ENCODE assay signal across 15 cellular contexts in genomic region chr12:9404469-9405260, GRCh38.
A peak's percentile ranks its signal among the peaks of the same experiment; 100 is the strongest.
DNase-seq lines count a peak whose midpoint lies in the region; ATAC-seq, FAIRE-seq and TF ChIP-seq lines count a peak whose summit lies in the region.
"Had no signal": no experiment of that assay in that cellular context is flagged by ENCODE, and none has a peak within 500 bp of the region (broad histone marks: within the 10 kb centered on the region; RNA-seq: fewer than 3 reads in every experiment).

No MANE protein-coding gene starts in this region.

- H3K27ac ChIP-seq in gastroesophageal sphincter (no peak overlapping the region), upper lobe of right lung (no peak overlapping the region)
- H3K27ac ChIP-seq: dorsolateral prefrontal cortex, ovary, right lobe of liver, WERI-Rb-1 had no signal

- no peaks in the 10 kb centered on the region for H3K4me1 Mint-ChIP-seq in activated naive CD8-positive, alpha-beta T cell treated with anti-CD3 and anti-CD28 coated beads, Interleukin-2, amount 50 U/mL, for 24 hours
- H3K4me1 Mint-ChIP-seq in activated naive CD8-positive, alpha-beta T cell treated with anti-CD3 and anti-CD28 coated beads for 36 hours: no peaks in the 10 kb centered on the region

- H3K36me3 Mint-ChIP-seq in activated naive CD8-positive, alpha-beta T cell treated with anti-CD3 and anti-CD28 coated beads, Interleukin-2, amount 50 U/mL, for 24 hours (ENCODE audit: low read depth): peaks cover 2% of the 10 kb centered on the region
- H3K36me3 Mint-ChIP-seq in activated naive CD8-positive, alpha-beta T cell treated with anti-CD3 and anti-CD28 coated beads for 36 hours: peaks cover 4% of the 10 kb centered on the region

- TF ChIP-seq EP300 in gastroesophageal sphincter (IDR thresholded peaks at IDR 0.05): no peak

- H3K9me3 ChIP-seq in gastroesophageal sphincter (no peaks in the 10 kb centered on the region), upper lobe of right lung (no peaks in the 10 kb centered on the region)
- H3K9me3 ChIP-seq: ovary, right lobe of liver had no signal

- no peak overlapping the region for H3K27ac Mint-ChIP-seq in activated naive CD8-positive, alpha-beta T cell treated with anti-CD3 and anti-CD28 coated beads, Interleukin-2, amount 50 U/mL, for 24 hours
- H3K27ac Mint-ChIP-seq in activated naive CD8-positive, alpha-beta T cell treated with anti-CD3 and anti-CD28 coated beads for 36 hours: no peak overlapping the region

- no peak for TF ChIP-seq POLR2A in gastroesophageal sphincter (IDR thresholded peaks at IDR 0.05)

- H3K36me3 ChIP-seq in gastroesophageal sphincter (no peaks in the 10 kb centered on the region), upper lobe of right lung (no peaks in the 10 kb centered on the region)
- H3K36me3 ChIP-seq: ovary, right lobe of liver, WERI-Rb-1 had no signal

- H3K4me3 ChIP-seq in gastroesophageal sphincter (no peak overlapping the region), upper lobe of right lung (no peak overlapping the region)
- H3K4me3 ChIP-seq: dorsolateral prefrontal cortex, ovary, right lobe of liver had no signal

- H3K9me3 Mint-ChIP-seq in activated naive CD8-positive, alpha-beta T cell treated with anti-CD3 and anti-CD28 coated beads, Interleukin-2, amount 50 U/mL, for 24 hours: no peaks in the 10 kb centered on the region
- H3K9me3 Mint-ChIP-seq in activated naive CD8-positive, alpha-beta T cell treated with anti-CD3 and anti-CD28 coated beads for 36 hours: no peaks in the 10 kb centered on the region

- H3K27me3 ChIP-seq in gastroesophageal sphincter (peaks cover 10% of the 10 kb centered on the region), upper lobe of right lung (no peaks in the 10 kb centered on the region)
- H3K27me3 ChIP-seq: ovary, right lobe of liver had no signal

- H3K4me1 ChIP-seq in gastroesophageal sphincter: no peaks in the 10 kb centered on the region
- no peaks in the 10 kb centered on the region for H3K4me1 ChIP-seq in upper lobe of right lung
- H3K4me1 ChIP-seq: right lobe of liver had no signal

- TF ChIP-seq CTCF in gastroesophageal sphincter (IDR thresholded peaks at IDR 0.05): no peak
- no peak for TF ChIP-seq CTCF in upper lobe of right lung (IDR thresholded peaks at IDR 0.05)

- H3K4me3 Mint-ChIP-seq in activated naive CD8-positive, alpha-beta T cell treated with anti-CD3 and anti-CD28 coated beads, Interleukin-2, amount 50 U/mL, for 24 hours: no peak overlapping the region
- no peak overlapping the region for H3K4me3 Mint-ChIP-seq in activated naive CD8-positive, alpha-beta T cell treated with anti-CD3 and anti-CD28 coated beads for 36 hours

- FAIRE-seq in HTR-8/SVneo (lab: Jason Lieb, UNC): no peak
- FAIRE-seq: islet of Langerhans had no signal

- H3K27me3 Mint-ChIP-seq in activated naive CD8-positive, alpha-beta T cell treated with anti-CD3 and anti-CD28 coated beads, Interleukin-2, amount 50 U/mL, for 24 hours: no peaks in the 10 kb centered on the region
- no peaks in the 10 kb centered on the region for H3K27me3 Mint-ChIP-seq in activated naive CD8-positive, alpha-beta T cell treated with anti-CD3 and anti-CD28 coated beads for 36 hours

- peak; percentile 59 for ATAC-seq in activated naive CD8-positive, alpha-beta T cell treated with anti-CD3 and anti-CD28 coated beads, Interleukin-2, amount 50 U/mL, for 24 hours
- ATAC-seq in gastroesophageal sphincter (peak; percentile 48), upper lobe of right lung (peak; percentile 45), GM18502 (IDR thresholded peaks at IDR 0.05; ENCODE audit: poor library complexity, unreplicated experiment) (no peak)

- intact Hi-C loops in upper lobe of right lung (cut with DNase I): no loop called here

- no peak for DNase-seq in activated naive CD8-positive, alpha-beta T cell treated with anti-CD3 and anti-CD28 coated beads, Interleukin-2, amount 50 U/mL, for 24 hours
- DNase-seq in activated naive CD8-positive, alpha-beta T cell treated with anti-CD3 and anti-CD28 coated beads for 36 hours: no peak
- DNase-seq in HTR-8/SVneo (ENCODE audit: insufficient read length, low spot score) (peak; percentile 4), upper lobe of right lung (no peak), SKM-1 (lab: John Stamatoyannopoulos, UW; ENCODE audit: unreplicated experiment) (no peak), AG08396 (ENCODE audit: low spot score) (no peak)
- DNase-seq: dorsolateral prefrontal cortex, NCI-H146, NCI-H2227 treated with DMSO at 0.1 percent for 48 hours, ovary, right lobe of liver, WERI-Rb-1 had no signal

- WGBS in gastroesophageal sphincter (ENCODE audit: low coverage in 1 of 2), 2 donors: 80% methylated on average over 1 of the region's 39 CpGs; no CpG with 5 or more reads in 1 of the 2 donors
